ENCODE assay signal across 10 cellular contexts in genomic region chr2:72143441-72144356, GRCh38. TPM values are rescaled to one million over a fixed set of nuclear protein-coding genes. Genes with fewer than 3 reads are reported as not detected.
DNase-seq lines count a peak whose midpoint lies in the region; ATAC-seq and TF ChIP-seq lines count a peak whose summit lies in the region.
"Had no signal": no experiment of that assay in that cellular context is flagged by ENCODE, and none has a peak within 500 bp of the region (broad histone marks: within the 10 kb centered on the region; RNA-seq: fewer than 3 reads in every experiment).

No MANE protein-coding gene starts in this region.

- H3K9me3 Mint-ChIP-seq in activated T-cell treated with anti-CD3 and anti-CD28 coated beads, Interleukin-2, amount 50 U/mL, for 24 hours: no peaks in the 10 kb centered on the region
- no peaks in the 10 kb centered on the region for H3K9me3 Mint-ChIP-seq in effector memory CD8-positive, alpha-beta T cell
- H3K9me3 Mint-ChIP-seq: dendritic cell treated with granulocyte-macrophage colony-stimulating factor and Interleukin-4, amounts not matched to agents 40 ng/mL and 50 ng/mL, for 4 days had no signal

- H3K27me3 Mint-ChIP-seq in activated T-cell treated with anti-CD3 and anti-CD28 coated beads, Interleukin-2, amount 50 U/mL, for 24 hours: peaks cover 62% of the 10 kb centered on the region
- peaks cover 50 to 77% of the 10 kb centered on the region in 2 donors for H3K27me3 Mint-ChIP-seq in effector memory CD8-positive, alpha-beta T cell

- peaks cover 35% of the 10 kb centered on the region for H3K4me1 Mint-ChIP-seq in activated T-cell treated with anti-CD3 and anti-CD28 coated beads, Interleukin-2, amount 50 U/mL, for 24 hours (ENCODE audit: low read depth)
- peaks cover 14 to 15% of the 10 kb centered on the region in 2 donors for H3K4me1 Mint-ChIP-seq in effector memory CD8-positive, alpha-beta T cell (ENCODE audit: low read depth in 2 of 2)

- H3K36me3 ChIP-seq in mucosa of rectum (ENCODE audit: control insufficient read depth in 2 of 2, insufficient read depth in 2 of 2, low read length in 2 of 2) (no peaks in the 10 kb centered on the region), transverse colon (no peaks in the 10 kb centered on the region)

- H3K4me1 ChIP-seq in mucosa of rectum (ENCODE audit: control insufficient read depth in 2 of 2, insufficient read depth in 2 of 2, low read length in 2 of 2): peaks cover 40 to 52% of the 10 kb centered on the region in 2 donors
- H3K4me1 ChIP-seq in transverse colon: peaks cover 35 to 64% (median 54%) of the 10 kb centered on the region in 4 donors

- DNase-seq in activated T-cell treated with anti-CD3 and anti-CD28 coated beads, Interleukin-2, amount 50 U/mL, for 24 hours: peak; percentile 42
- no peak for DNase-seq in activated T-cell treated with anti-CD3 and anti-CD28 coated beads, Interleukin-2, amount 50 U/mL, for 1 hour
- DNase-seq in effector memory CD8-positive, alpha-beta T cell: peak in 1 of 3 experiments; percentile 0
- DNase-seq in transverse colon (no peak), iPS-NIHi7 (ENCODE audit: extremely low spot score) (no peak), NCI-H1436 treated with DMSO at 0.1 percent for 48 hours (lab: John Stamatoyannopoulos, UW) (no peak), H4 (ENCODE audit: low spot score) (no peak)
- DNase-seq: SW 1271 had no signal

- no peak for ATAC-seq in effector memory CD8-positive, alpha-beta T cell (replicated peaks)

- H3K27me3 ChIP-seq in mucosa of rectum (ENCODE audit: control insufficient read depth in 2 of 2, insufficient read depth in 2 of 2, low read length in 2 of 2): peaks cover 27 to 34% of the 10 kb centered on the region in 2 donors
- H3K27me3 ChIP-seq in transverse colon: peaks cover 62% of the 10 kb centered on the region

- TF ChIP-seq POLR2A in transverse colon (IDR thresholded peaks at IDR 0.05): no peak

- H3K4me3 Mint-ChIP-seq in activated T-cell treated with anti-CD3 and anti-CD28 coated beads, Interleukin-2, amount 50 U/mL, for 24 hours: peak overlapping the region; percentile 4
- peak overlapping the region; percentile 27 to 51 for H3K4me3 Mint-ChIP-seq in effector memory CD8-positive, alpha-beta T cell
- H3K4me3 Mint-ChIP-seq: dendritic cell treated with granulocyte-macrophage colony-stimulating factor and Interleukin-4, amounts not matched to agents 40 ng/mL and 50 ng/mL, for 4 days had no signal

- 27% methylated on average over 66 of the region's 70 CpGs; no CpG with 5 or more reads in 1 of the 2 donors for WGBS in transverse colon (ENCODE audit: low coverage in 1 of 2), 2 donors

- intact Hi-C loops in transverse colon (cut with DNase I; ENCODE audit: low total_unique reads): loop anchor here (5.0 kb wide), 1 partner anchor 531 kb away; no protein-coding TSS in a partner anchor

- H3K27ac Mint-ChIP-seq in activated T-cell treated with anti-CD3 and anti-CD28 coated beads, Interleukin-2, amount 50 U/mL, for 24 hours: no peak overlapping the region
- no peak overlapping the region for H3K27ac Mint-ChIP-seq in effector memory CD8-positive, alpha-beta T cell
- H3K27ac Mint-ChIP-seq: dendritic cell treated with granulocyte-macrophage colony-stimulating factor and Interleukin-4, amounts not matched to agents 40 ng/mL and 50 ng/mL, for 4 days had no signal

- TF ChIP-seq CTCF in transverse colon (IDR thresholded peaks at IDR 0.05): no peak

- H3K27ac ChIP-seq in mucosa of rectum (ENCODE audit: low read depth in 2 of 2, low read length in 2 of 2) (peak overlapping the region in 1 of 2 donors; percentile 32), transverse colon (peak overlapping the region in 3 of 4 donors; percentile 39 to 53 (median 46))

- in situ Hi-C loops in transverse colon (cut with MboI; ENCODE audit: low pct_ligation_motif_present in 1 of 4, low pct_unique_long_range_greater_than_20kb in 1 of 4, low sequenced_read_pairs in 3 of 4): loop anchor here in 3 of 4 donors (10.0 to 25.0 kb wide), 4 partner anchors 219 to 594 kb away; no protein-coding TSS in a partner anchor

- no peak overlapping the region for H3K9ac ChIP-seq in mucosa of rectum (ENCODE audit: low read depth in 1 of 2, low read length in 2 of 2)

- no peak for TF ChIP-seq EP300 in transverse colon (IDR thresholded peaks at IDR 0.05; ENCODE audit: low read depth)

- H3K4me3 ChIP-seq in mucosa of rectum (ENCODE audit: low read length in 2 of 2): peak overlapping the region; percentile 31 to 39
- peak overlapping the region in 3 of 4 donors; percentile 15 to 55 (median 16) for H3K4me3 ChIP-seq in transverse colon

- H3K36me3 Mint-ChIP-seq in activated T-cell treated with anti-CD3 and anti-CD28 coated beads, Interleukin-2, amount 50 U/mL, for 24 hours (ENCODE audit: low read depth): no peaks in the 10 kb centered on the region
- H3K36me3 Mint-ChIP-seq in effector memory CD8-positive, alpha-beta T cell (ENCODE audit: insufficient read depth): no peaks in the 10 kb centered on the region

- H3K9me3 ChIP-seq in mucosa of rectum (ENCODE audit: control insufficient read depth in 2 of 2, low read length in 2 of 2) (no peaks in the 10 kb centered on the region), transverse colon (no peaks in the 10 kb centered on the region)

RNA-seq across cellular contexts. Expression of gene CYP26B1, which starts 4.0 kb away (rescaled TPM):
- 1 to 10 TPM in 3 of 4 donors, not detected in 1; 1.5 to 5.2 (median 2.4) TPM for total RNA-seq in transverse colon
- 1.5 and 1.7 TPM in 2 replicates for total RNA-seq in H4 (2014; rRNA removed; shearing (Covaris generic))
